8 cellular contexts compared by ENCODE assay signal in the genomic region with DNA sequence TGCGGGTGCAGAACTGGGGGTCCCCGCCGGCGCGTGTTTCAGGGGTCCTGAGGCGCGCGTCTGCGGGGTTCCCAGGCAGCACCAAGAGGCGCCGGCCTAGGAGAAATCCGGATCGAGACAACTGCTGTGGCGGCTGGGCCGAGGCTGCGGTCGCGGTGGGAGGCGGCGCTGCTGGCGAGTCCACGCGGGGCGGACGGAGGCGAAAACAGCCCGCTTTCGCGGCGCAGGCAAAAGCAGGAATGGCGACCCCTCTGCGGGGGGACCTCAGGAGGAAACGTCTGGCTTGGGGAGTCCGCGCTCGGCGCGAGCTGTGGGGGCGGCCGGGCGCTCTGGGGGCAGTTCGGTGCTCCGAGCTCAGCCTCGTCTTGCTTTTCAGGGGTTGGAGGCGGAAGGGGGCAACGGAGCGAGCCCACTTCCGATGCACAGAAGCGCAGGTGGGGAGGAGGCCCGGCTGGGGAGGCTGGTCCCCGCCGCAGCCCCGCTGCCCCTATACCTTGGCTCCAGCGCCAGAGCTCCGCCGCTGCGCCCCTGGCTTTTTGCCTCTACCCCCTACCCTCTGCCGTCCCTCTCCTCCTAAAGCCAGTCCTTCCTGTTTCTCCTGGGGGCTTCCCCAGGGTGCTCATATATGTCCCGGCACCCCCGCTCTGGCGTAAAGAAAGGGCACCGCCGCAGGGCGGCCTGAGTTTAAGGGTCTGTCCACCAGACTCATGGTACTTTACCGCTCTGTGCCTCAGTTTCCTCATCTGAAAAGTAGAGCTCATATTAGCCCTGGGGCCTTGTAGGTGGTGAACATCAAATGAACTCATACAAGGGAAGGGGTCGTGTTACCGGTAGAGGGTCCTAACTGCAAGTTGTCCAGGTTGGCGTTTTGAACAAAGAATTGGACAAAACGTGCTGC.
A peak's percentile ranks its signal among the peaks of the same experiment; 100 is the strongest.
DNase-seq lines count a peak whose midpoint lies in the region; ATAC-seq and TF ChIP-seq lines count a peak whose summit lies in the region.

No MANE protein-coding gene starts in this region.

- H3K4me3 Mint-ChIP-seq in CD8-positive, alpha-beta memory T cell = peak overlapping the region; percentile 92 to 99 (median 98)
- H3K4me3 Mint-ChIP-seq in activated naive CD4-positive, alpha-beta T cell treated with anti-CD3 and anti-CD28 coated beads, Interleukin-2, amount 10 ng/mL, durations not matched to agents 7 days and 5 days = peak overlapping the region; percentile 99

- no CpG with 5 or more reads among the region's 69 CpGs for WGBS in trophoblast cell (ENCODE audit: extremely low coverage, insufficient coverage, insufficient read length)

- H3K4me1 ChIP-seq in CD8-positive, alpha-beta memory T cell (ENCODE audit: insufficient read depth, low read length) = peaks cover 10% of the 10 kb centered on the region
- H3K4me1 ChIP-seq in cardiac muscle cell (ENCODE audit: low read depth) (no peaks in the 10 kb centered on the region), trophoblast cell (ENCODE audit: control insufficient read depth in 1 of 2, insufficient read depth in 2 of 2, low read length in 2 of 2) (no peaks in the 10 kb centered on the region)

- peak overlapping the region; percentile 45 for H3K27ac ChIP-seq in CD8-positive, alpha-beta memory T cell (ENCODE audit: low read depth, low read length)
- H3K27ac ChIP-seq in cardiac muscle cell = no peak overlapping the region
- no peak overlapping the region for H3K27ac ChIP-seq in trophoblast cell (ENCODE audit: low read depth, low read length)

- no peak overlapping the region for H3K14ac ChIP-seq in trophoblast cell (ENCODE audit: low read length)

- DNase-seq in CD8-positive, alpha-beta memory T cell = peak in 4 of 5 donors; percentile 27 to 72 (median 56)
- DNase-seq in NCI-H69 (lab: John Stamatoyannopoulos, UW) (peak; percentile 66), cardiac muscle cell (ENCODE audit: low read depth in 1 of 2, low spot score in 1 of 2) (peak; percentile 33 to 47), trophoblast cell (peak in 1 of 2 donors; percentile 14), NCI-H524 (lab: John Stamatoyannopoulos, UW) (no peak)
- peak; percentile 60 for DNase-seq in activated naive CD4-positive, alpha-beta T cell treated with anti-CD3 and anti-CD28 coated beads, Interleukin-2, amount 10 ng/mL, durations not matched to agents 7 days and 5 days

- H2AFZ ChIP-seq in trophoblast cell (ENCODE audit: insufficient read depth, low read length, poor library complexity) = no peak overlapping the region

- H3K36me3 ChIP-seq in CD8-positive, alpha-beta memory T cell (ENCODE audit: insufficient read depth, low read length) = no peaks in the 10 kb centered on the region
- H3K36me3 ChIP-seq in cardiac muscle cell (no peaks in the 10 kb centered on the region), trophoblast cell (ENCODE audit: control insufficient read depth in 1 of 2, insufficient read depth in 2 of 2, low read length in 2 of 2) (no peaks in the 10 kb centered on the region)

- no peak overlapping the region for H2BK12ac ChIP-seq in trophoblast cell (ENCODE audit: low read length)

- H4K12ac ChIP-seq in trophoblast cell (ENCODE audit: low read depth, low read length) = no peak overlapping the region

- H4K8ac ChIP-seq in trophoblast cell (ENCODE audit: low read depth, low read length) = no peak overlapping the region

- no peak overlapping the region for H3K9ac ChIP-seq in trophoblast cell (ENCODE audit: low read length)

- no peak overlapping the region for H2AK5ac ChIP-seq in trophoblast cell (ENCODE audit: low read length)

- TF ChIP-seq CTCF in cardiac muscle cell (IDR thresholded peaks at IDR 0.05; ENCODE audit: low read depth, low read length) = no peak

- peak overlapping the region; percentile 66 for H3K4me2 ChIP-seq in trophoblast cell (ENCODE audit: low read length)

- peaks cover 0 to 12% (median 0%) of the 10 kb centered on the region in 3 donors for H3K36me3 Mint-ChIP-seq in CD8-positive, alpha-beta memory T cell
- peaks cover 8% of the 10 kb centered on the region for H3K36me3 Mint-ChIP-seq in activated naive CD4-positive, alpha-beta T cell treated with anti-CD3 and anti-CD28 coated beads, Interleukin-2, amount 10 ng/mL, durations not matched to agents 7 days and 5 days

- no peaks in the 10 kb centered on the region for H3K79me2 ChIP-seq in trophoblast cell (ENCODE audit: control insufficient read depth, insufficient read depth, low read length, poor library complexity)

- peak overlapping the region; percentile 80 for H3K4me3 ChIP-seq in CD8-positive, alpha-beta memory T cell (ENCODE audit: low read length)
- H3K4me3 ChIP-seq in cardiac muscle cell (peak overlapping the region; percentile 26), trophoblast cell (ENCODE audit: low read depth, low read length) (peak overlapping the region; percentile 57)

- H2BK5ac ChIP-seq in trophoblast cell (ENCODE audit: low read depth, low read length, poor library complexity) = no peak overlapping the region

- H3K27me3 ChIP-seq in CD8-positive, alpha-beta memory T cell (ENCODE audit: insufficient read depth, low read length, poor library complexity, severe bottlenecking) = no peaks in the 10 kb centered on the region
- peaks cover 43% of the 10 kb centered on the region for H3K27me3 ChIP-seq in cardiac muscle cell
- H3K27me3 ChIP-seq in trophoblast cell (ENCODE audit: insufficient read depth, low read length) = no peaks in the 10 kb centered on the region

- H3K9me3 ChIP-seq in CD8-positive, alpha-beta memory T cell (ENCODE audit: low read length) = no peaks in the 10 kb centered on the region
- H3K9me3 ChIP-seq in cardiac muscle cell (ENCODE audit: low read depth) (no peaks in the 10 kb centered on the region), trophoblast cell (ENCODE audit: insufficient read depth, low read depth, low read length) (peaks cover 10% of the 10 kb centered on the region)

- POLR2A ChIA-PET in CD8-positive, alpha-beta memory T cell (lab: Charles Lee) = interaction anchor here (1.0 to 2.4 kb wide), 8 partner anchors 46 to 760 kb away, joined by 3 to 17 read pairs (median 5); a partner anchor contains a TSS

- no peak overlapping the region for H3K4ac ChIP-seq in trophoblast cell (ENCODE audit: low read depth, low read length)

- H3K4me1 Mint-ChIP-seq in CD8-positive, alpha-beta memory T cell = peaks cover 26 to 33% (median 31%) of the 10 kb centered on the region in 3 donors
- peaks cover 28% of the 10 kb centered on the region for H3K4me1 Mint-ChIP-seq in activated naive CD4-positive, alpha-beta T cell treated with anti-CD3 and anti-CD28 coated beads, Interleukin-2, amount 10 ng/mL, durations not matched to agents 7 days and 5 days

- no peaks in the 10 kb centered on the region for H3K79me1 ChIP-seq in trophoblast cell (ENCODE audit: low read length)

- no peak overlapping the region for H3K18ac ChIP-seq in trophoblast cell (ENCODE audit: low read length)

- no peak overlapping the region for H2BK120ac ChIP-seq in trophoblast cell (ENCODE audit: insufficient read depth, low read length, poor library complexity)

- CTCF ChIA-PET in CD8-positive, alpha-beta memory T cell (lab: Charles Lee) = interaction anchor here (1.8 kb wide), 1 partner anchor 22 kb away, joined by 11 read pairs; no protein-coding TSS in a partner anchor
- CTCF ChIA-PET in activated naive CD4-positive, alpha-beta T cell treated with anti-CD3 and anti-CD28 coated beads, Interleukin-2, amount 10 ng/mL, durations not matched to agents 7 days and 5 days (lab: Charles Lee) = interaction anchor here (1.2 kb wide), 1 partner anchor 22 kb away, joined by 5 read pairs; no protein-coding TSS in a partner anchor

- peaks cover 0 to 10% of the 10 kb centered on the region in 2 donors for H3K27me3 Mint-ChIP-seq in CD8-positive, alpha-beta memory T cell
- peaks cover 30% of the 10 kb centered on the region for H3K27me3 Mint-ChIP-seq in activated naive CD4-positive, alpha-beta T cell treated with anti-CD3 and anti-CD28 coated beads, Interleukin-2, amount 10 ng/mL, durations not matched to agents 7 days and 5 days

- no peak overlapping the region for H3K23ac ChIP-seq in trophoblast cell (ENCODE audit: low read length)

- peaks cover 0 to under 1% (median 0%) of the 10 kb centered on the region in 5 donors for H3K9me3 Mint-ChIP-seq in CD8-positive, alpha-beta memory T cell
- H3K9me3 Mint-ChIP-seq in activated naive CD4-positive, alpha-beta T cell treated with anti-CD3 and anti-CD28 coated beads, Interleukin-2, amount 10 ng/mL, durations not matched to agents 7 days and 5 days = peaks cover 5% of the 10 kb centered on the region

- peak; percentile 30 for ATAC-seq in GM21381 (IDR thresholded peaks at IDR 0.05; ENCODE audit: unreplicated experiment)
- no peak for ATAC-seq in HG02571 (IDR thresholded peaks at IDR 0.05; ENCODE audit: unreplicated experiment)

- no peak overlapping the region for H4K91ac ChIP-seq in trophoblast cell (ENCODE audit: low read depth, low read length)

- peak overlapping the region; percentile 94 to 99 (median 95) for H3K27ac Mint-ChIP-seq in CD8-positive, alpha-beta memory T cell
- peak overlapping the region; percentile 96 for H3K27ac Mint-ChIP-seq in activated naive CD4-positive, alpha-beta T cell treated with anti-CD3 and anti-CD28 coated beads, Interleukin-2, amount 10 ng/mL, durations not matched to agents 7 days and 5 days

Comparison
In these comparisons a context has a peak if more than half of its experiments do, and no peak if none do; other contexts are left out.
1. DNase-seq: peak in CD8-positive, alpha-beta memory T cell (4 of 5), NCI-H69 (single experiment), activated naive CD4-positive, alpha-beta T cell treated with anti-CD3 and anti-CD28 coated beads, Interleukin-2, amount 10 ng/mL, durations not matched to agents 7 days and 5 days (single experiment) and cardiac muscle cell (2 of 2); none in NCI-H524 (0 of 2).
2. H3K4me3 ChIP-seq: peak in every context shown above with its lines; median percentile 80 in CD8-positive, alpha-beta memory T cell; 57 in trophoblast cell; 26 in cardiac muscle cell.